Comparison of ENCODE assay signal across 21 cellular contexts in the genomic region with DNA sequence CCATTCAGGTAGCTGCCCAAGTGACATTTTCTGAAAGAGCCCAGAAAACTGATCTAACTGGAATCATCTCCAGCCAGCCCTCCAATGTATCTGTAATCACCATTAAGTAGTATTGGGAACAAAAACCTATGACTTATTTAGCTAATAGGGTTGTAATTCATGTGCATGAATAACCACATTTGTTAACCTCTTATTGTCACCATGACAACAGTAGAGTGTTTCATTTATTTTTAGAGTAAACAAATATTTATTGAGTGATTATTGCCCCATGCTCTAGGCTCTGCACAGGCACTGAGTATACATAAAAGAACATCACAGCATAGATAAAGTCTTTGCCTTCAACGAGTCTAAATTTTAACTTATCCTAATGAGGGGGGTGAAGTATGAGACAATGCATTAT.
"Had no signal": no experiment of that assay in that cellular context is flagged by ENCODE, and none has a peak within 500 bp of the region (broad histone marks: within the 10 kb centered on the region; RNA-seq: fewer than 3 reads in every experiment).

No MANE protein-coding gene starts in this region.

- H3K4me1 Mint-ChIP-seq: memory B cell; stimulated activated memory B cell treated with anti-CD40 and anti-IgM and Interleukin-4, amounts not matched to agents 10 μg/mL and 1 μg/mL and 100 μg/mL, for 72 hours had no signal

- DNase-seq: activated CD4-positive, alpha-beta T cell treated with anti-CD3 and anti-CD28 coated beads for 4 hours; activated CD8-positive, alpha-beta memory T cell treated with anti-CD3 and anti-CD28 coated beads, Interleukin-2, amount 50 U/mL, for 48 hours; activated CD8-positive, alpha-beta T cell treated with anti-CD3 and anti-CD28 coated beads for 36 hours; activated naive CD4-positive, alpha-beta T cell treated with Interleukin-2 at 50 U/mL for 16 hours; foreskin melanocyte; heart left ventricle; left ventricle myocardium inferior; nucleus accumbens; right lobe of liver; tibial artery; uterus had no signal

- H3K27me3 Mint-ChIP-seq: memory B cell had no signal

- H3K4me3 Mint-ChIP-seq: activated CD8-positive, alpha-beta T cell treated with anti-CD3 and anti-CD28 coated beads for 36 hours; activated T-helper 1 cell treated with anti-CD3 and anti-CD28 coated beads, Interleukin-12 subunit alpha, Interleukin-12 subunit beta, Interleukin-2, Interleukin-4 antibody, amounts not matched to agents 30 ng/mL and 10 ng/mL and 1 ng/mL, durations not matched to agents 14 hours and 24 hours and 36 hours; memory B cell; natural killer cell treated with Interleukin-12 subunit alpha and Interleukin-12 subunit beta and Interleukin-15 and Interleukin-18, amount 100 ng/mL, for 72 hours; stimulated activated memory B cell treated with anti-CD40 and anti-IgM and Interleukin-4, amounts not matched to agents 10 μg/mL and 1 μg/mL and 100 μg/mL, for 72 hours had no signal

- H3K9me3 Mint-ChIP-seq: activated CD8-positive, alpha-beta T cell treated with anti-CD3 and anti-CD28 coated beads for 36 hours; activated T-helper 1 cell treated with anti-CD3 and anti-CD28 coated beads, Interleukin-12 subunit alpha, Interleukin-12 subunit beta, Interleukin-2, Interleukin-4 antibody, amounts not matched to agents 30 ng/mL and 10 ng/mL and 1 ng/mL, durations not matched to agents 14 hours and 24 hours and 36 hours had no signal

- H3K4me3 ChIP-seq: cardiac muscle cell, heart left ventricle, left ventricle myocardium inferior, prostate gland, right lobe of liver, tibial artery, uterus had no signal

- FAIRE-seq: astrocyte, colon, endothelial cell of umbilical vein, keratinocyte had no signal

- H3K36me3 Mint-ChIP-seq: memory B cell; natural killer cell treated with Interleukin-12 subunit alpha and Interleukin-12 subunit beta and Interleukin-15 and Interleukin-18, amount 100 ng/mL, for 72 hours; stimulated activated memory B cell treated with anti-CD40 and anti-IgM and Interleukin-4, amounts not matched to agents 10 μg/mL and 1 μg/mL and 100 μg/mL, for 72 hours had no signal

- H3K27ac Mint-ChIP-seq: activated CD8-positive, alpha-beta T cell treated with anti-CD3 and anti-CD28 coated beads for 36 hours; activated T-helper 1 cell treated with anti-CD3 and anti-CD28 coated beads, Interleukin-12 subunit alpha, Interleukin-12 subunit beta, Interleukin-2, Interleukin-4 antibody, amounts not matched to agents 30 ng/mL and 10 ng/mL and 1 ng/mL, durations not matched to agents 14 hours and 24 hours and 36 hours; memory B cell; natural killer cell treated with Interleukin-12 subunit alpha and Interleukin-12 subunit beta and Interleukin-15 and Interleukin-18, amount 100 ng/mL, for 72 hours; stimulated activated memory B cell treated with anti-CD40 and anti-IgM and Interleukin-4, amounts not matched to agents 10 μg/mL and 1 μg/mL and 100 μg/mL, for 72 hours had no signal

- ATAC-seq: activated CD8-positive, alpha-beta T cell treated with anti-CD3 and anti-CD28 coated beads for 36 hours; heart left ventricle; natural killer cell treated with Interleukin-12 subunit alpha and Interleukin-12 subunit beta and Interleukin-15 and Interleukin-18, amount 100 ng/mL, for 72 hours; stimulated activated memory B cell treated with anti-CD40 and anti-IgM and Interleukin-4, amounts not matched to agents 10 μg/mL and 1 μg/mL and 100 μg/mL, for 72 hours had no signal
